18 cellular contexts compared by ENCODE assay signal in the genomic region with DNA sequence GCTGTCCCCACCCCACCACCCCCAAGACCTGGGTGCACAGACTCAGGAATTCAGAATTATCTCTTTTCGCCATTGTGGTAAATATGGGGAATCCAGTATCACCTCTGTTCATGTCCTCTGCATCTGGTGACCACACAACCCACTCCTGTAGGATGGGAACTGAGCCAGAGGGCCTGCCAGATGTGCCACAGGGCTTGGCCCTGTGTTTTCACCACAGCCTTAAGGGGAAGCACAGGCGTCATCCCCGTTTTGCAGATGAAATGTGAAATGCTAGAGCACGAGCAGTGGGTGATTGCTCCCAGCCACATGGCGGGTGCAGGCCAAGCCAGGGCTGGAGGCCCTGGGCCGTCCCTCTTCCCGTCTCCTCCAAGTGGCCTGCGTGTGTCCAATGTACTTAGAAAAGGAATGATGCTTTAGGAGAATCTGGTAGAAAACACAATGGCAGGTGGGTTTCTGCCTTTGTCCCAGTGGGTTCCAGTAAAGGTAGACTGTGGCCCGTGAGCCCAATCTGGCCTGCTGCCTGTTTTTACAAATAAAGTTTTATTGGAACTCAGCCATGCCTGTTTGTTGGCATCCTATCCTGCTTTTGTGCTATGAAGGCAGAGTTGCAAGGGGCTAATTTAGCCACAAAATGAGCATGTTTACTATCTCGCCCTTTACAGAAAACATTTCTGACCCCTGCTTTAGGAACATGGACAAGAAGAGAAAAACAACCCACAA.
"Had no signal": no experiment of that assay in that cellular context is flagged by ENCODE, and none has a peak within 500 bp of the region (broad histone marks: within the 10 kb centered on the region; RNA-seq: fewer than 3 reads in every experiment).

No MANE protein-coding gene starts in this region.

- H2AFZ ChIP-seq: hepatocyte had no signal

- H3K4me1 ChIP-seq: esophagus muscularis mucosa, foreskin keratinocyte, right atrium auricular region, sigmoid colon, thyroid gland had no signal

- H3K27ac Mint-ChIP-seq: naive thymus-derived CD4-positive, alpha-beta T cell; type B pancreatic cell had no signal

- H3K36me3 ChIP-seq: esophagus muscularis mucosa, ovary, right atrium auricular region, sigmoid colon, stomach, thyroid gland had no signal

- H3K27ac ChIP-seq: esophagus muscularis mucosa, foreskin keratinocyte, hepatocyte, ovary, right atrium auricular region, sigmoid colon, skin epidermis, stomach, thyroid gland had no signal

- H3K4me3 ChIP-seq: esophagus muscularis mucosa, hepatocyte, lung, ovary, right atrium auricular region, sigmoid colon, skin epidermis, stomach, thyroid gland had no signal

- H3K79me2 ChIP-seq: hepatocyte had no signal

- H3K9me3 ChIP-seq: esophagus muscularis mucosa, ovary, right atrium auricular region, sigmoid colon, thyroid gland had no signal

- DNase-seq: effector memory CD4-positive, alpha-beta T cell; foreskin keratinocyte; head of caudate nucleus; mesenchymal stem cell; naive thymus-derived CD4-positive, alpha-beta T cell; ovary; sigmoid colon; stimulated activated CD4-positive, alpha-beta T cell treated with anti-CD3 and anti-CD28 coated beads, Interleukin-12 subunit alpha, Interleukin-12 subunit beta, amount 100 ng/mL, for 4 hours; stimulated activated naive CD4-positive, alpha-beta T cell; stomach; substantia nigra had no signal

- ATAC-seq: foreskin keratinocyte; naive thymus-derived CD4-positive, alpha-beta T cell had no signal

- H3K9me3 Mint-ChIP-seq: type B pancreatic cell had no signal

- H3K4me3 Mint-ChIP-seq: naive thymus-derived CD4-positive, alpha-beta T cell; type B pancreatic cell had no signal

- H3K27me3 ChIP-seq: foreskin keratinocyte, hepatocyte, ovary, right atrium auricular region, thyroid gland had no signal

- H3K36me3 Mint-ChIP-seq: naive thymus-derived CD4-positive, alpha-beta T cell; type B pancreatic cell had no signal

- H3K4me1 Mint-ChIP-seq: naive thymus-derived CD4-positive, alpha-beta T cell had no signal

- H3K4me2 ChIP-seq: hepatocyte had no signal
